In the genomic region with DNA sequence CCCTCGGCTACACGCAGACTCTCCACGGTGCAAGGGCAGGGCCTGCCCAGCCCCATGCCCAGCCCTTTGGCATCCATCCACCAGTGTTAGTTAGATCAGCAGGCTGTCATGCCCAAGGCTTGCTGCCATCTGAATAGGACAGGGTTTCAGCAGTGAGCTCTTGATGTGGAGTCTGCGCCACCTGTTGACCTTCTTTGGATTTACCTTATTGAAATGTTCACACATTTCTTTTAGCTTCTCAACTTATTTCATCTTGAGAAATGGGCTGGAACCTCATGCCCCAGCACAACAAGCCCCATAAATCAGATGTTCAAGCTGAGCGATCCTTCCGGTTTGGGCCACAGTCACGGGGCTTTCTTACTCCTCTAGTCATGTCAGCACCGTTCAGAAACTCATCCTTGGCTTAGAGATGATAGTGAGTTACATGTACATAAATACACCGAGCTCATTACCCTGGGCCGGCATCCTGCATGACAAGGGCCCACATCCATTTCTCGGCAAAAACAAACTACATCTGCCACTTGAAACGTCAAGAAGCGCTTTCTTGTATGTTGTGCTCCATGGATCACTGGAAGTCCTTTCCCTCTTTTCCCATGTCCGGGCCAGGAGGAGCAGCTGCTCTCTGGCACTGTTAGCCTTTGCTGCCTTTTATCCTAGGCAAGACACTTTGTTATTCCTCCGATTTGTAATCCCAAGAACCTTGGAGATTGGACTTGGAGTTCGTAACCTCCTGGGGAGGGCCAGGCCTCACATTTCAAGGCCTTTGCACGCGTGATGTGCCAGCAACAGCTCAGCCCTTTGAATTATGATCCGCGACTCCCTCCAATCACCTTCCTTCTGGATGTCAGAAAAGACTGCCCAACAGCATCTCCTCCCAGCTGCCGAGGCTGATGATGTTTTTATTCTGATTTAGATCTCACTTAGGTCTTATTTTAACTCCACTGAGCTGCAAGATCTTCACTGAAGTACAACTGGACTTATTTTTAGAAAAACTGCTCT, we compare ENCODE assay signal across 8 cellular contexts.
A peak's percentile ranks its signal among the peaks of the same experiment; 100 is the strongest.
DNase-seq lines count a peak whose midpoint lies in the region; TF ChIP-seq lines count a peak whose summit lies in the region.

No MANE protein-coding gene starts in this region.

- H3K27me3 ChIP-seq in endodermal cell (ENCODE audit: control insufficient read depth, insufficient read depth, low read length, poor library complexity, severe bottlenecking): no peaks in the 10 kb centered on the region
- H3K27me3 ChIP-seq in ascending aorta: no peaks in the 10 kb centered on the region

- no peaks in the 10 kb centered on the region for H3K9me3 Mint-ChIP-seq in endodermal cell
- H3K9me3 Mint-ChIP-seq in mesothelial cell of epicardium: peaks cover 3% of the 10 kb centered on the region

- H3K27me3 Mint-ChIP-seq in endodermal cell (ENCODE audit: insufficient read depth) (no peaks in the 10 kb centered on the region), mesothelial cell of epicardium (ENCODE audit: low read depth) (no peaks in the 10 kb centered on the region)

- H3K36me3 Mint-ChIP-seq in endodermal cell (ENCODE audit: low read depth): peaks cover 3% of the 10 kb centered on the region
- peaks cover 7% of the 10 kb centered on the region for H3K36me3 Mint-ChIP-seq in mesothelial cell of epicardium

- peak overlapping the region; percentile 19 for H3K27ac ChIP-seq in endodermal cell (ENCODE audit: low read depth, low read length)
- no peak overlapping the region for H3K27ac ChIP-seq in ascending aorta

- H3K4me3 ChIP-seq in endodermal cell (ENCODE audit: low read length) (no peak overlapping the region), ascending aorta (no peak overlapping the region)

- no peaks in the 10 kb centered on the region for H3K36me3 ChIP-seq in endodermal cell (ENCODE audit: control insufficient read depth, insufficient read depth, low read length)
- no peaks in the 10 kb centered on the region for H3K36me3 ChIP-seq in ascending aorta

- intact Hi-C loops in ascending aorta (cut with DNase I): loop anchor here (10.0 kb wide), 1 partner anchor 239 kb away; no protein-coding TSS in a partner anchor

- no peak overlapping the region for H3K9ac ChIP-seq in endodermal cell (ENCODE audit: extremely low read depth, low read length, poor library complexity, severe bottlenecking)

- TF ChIP-seq CTCF in endodermal cell (conservative IDR thresholded peaks at IDR 0.05): peak; percentile 76
- TF ChIP-seq CTCF in mesothelial cell of epicardium (IDR thresholded peaks at IDR 0.05; ENCODE audit: unreplicated experiment): peak; percentile 40
- peak in 1 of 3 experiments; percentile 5 for TF ChIP-seq CTCF in ascending aorta (IDR thresholded peaks at IDR 0.05)

- no peaks in the 10 kb centered on the region for H3K9me3 ChIP-seq in endodermal cell (ENCODE audit: control insufficient read depth, low read length)
- no peaks in the 10 kb centered on the region for H3K9me3 ChIP-seq in ascending aorta

- H3K4me3 Mint-ChIP-seq in endodermal cell: no peak overlapping the region
- H3K4me3 Mint-ChIP-seq in mesothelial cell of epicardium: peak overlapping the region; percentile 9

- H3K4me1 ChIP-seq in endodermal cell (ENCODE audit: control insufficient read depth, insufficient read depth, low read length): peaks cover 3% of the 10 kb centered on the region
- H3K4me1 ChIP-seq in ascending aorta: peaks cover 3 to 4% of the 10 kb centered on the region in 2 donors

- H3K4me1 Mint-ChIP-seq in endodermal cell (no peaks in the 10 kb centered on the region), mesothelial cell of epicardium (peaks cover 10% of the 10 kb centered on the region)

- H3K27ac Mint-ChIP-seq in endodermal cell: no peak overlapping the region
- H3K27ac Mint-ChIP-seq in mesothelial cell of epicardium: peak overlapping the region; percentile 35

- 73 to 84% methylated on average over 16 to 21 of the region's 21 CpGs for WGBS in endodermal cell (ENCODE audit: insufficient coverage in 1 of 2, insufficient read length in 1 of 2), 2 experiments

- DNase-seq in DMS79 (lab: John Stamatoyannopoulos, UW): peak; percentile 66
- peak; percentile 62 for DNase-seq in HT-29 (ENCODE audit: low spot score)
- DNase-seq in OCI-M1 (lab: John Stamatoyannopoulos, UW): peak; percentile 72
- peak; percentile 71 for DNase-seq in endodermal cell
- DNase-seq in mesothelial cell of epicardium (ENCODE audit: low spot score in 2 of 2, unreplicated experiment in 2 of 2): no peak
- no peak for DNase-seq in ascending aorta (ENCODE audit: low spot score in 2 of 2)
- DNase-seq in effector CD8-positive, alpha-beta T cell (lab: John Stamatoyannopoulos, UW): no peak
- DNase-seq in activated T-cell treated with anti-CD3 and anti-CD28 coated beads, Interleukin-2, amount 50 U/mL, for 48 hours: no peak

Comparison
In these comparisons a context has a peak if more than half of its experiments do, and no peak if none do; other contexts are left out.
1. DNase-seq: peak in DMS79 (single experiment), HT-29 (single experiment), OCI-M1 (single experiment) and endodermal cell (single experiment); none in mesothelial cell of epicardium (0 of 2), ascending aorta (0 of 2), effector CD8-positive, alpha-beta T cell (single experiment) and activated T-cell treated with anti-CD3 and anti-CD28 coated beads, Interleukin-2, amount 50 U/mL, for 48 hours (0 of 2).